1 cellular context compared by ENCODE assay signal in genomic region chr20:3677733-3678132, GRCh38.
TF ChIP-seq lines count a peak whose summit lies in the region.

No MANE protein-coding gene starts in this region.

TF ChIP-seq in IMR-90, 13 proteins besides CTCF, POLR2A, EP300 and RAD21:
- no peak for TF ChIP-seq ELK1 (IDR thresholded peaks at IDR 0.05; ENCODE audit: borderline replicate concordance, low read depth, low read length)
- no peak for TF ChIP-seq RFX5 (IDR thresholded peaks at IDR 0.05; ENCODE audit: low read depth, low read length)
- no peak for TF ChIP-seq MAFK (IDR thresholded peaks at IDR 0.05; ENCODE audit: low read depth, low read length)
- TF ChIP-seq MXI1 (IDR thresholded peaks at IDR 0.05; ENCODE audit: borderline replicate concordance, low read depth, low read length): no peak
- no peak for TF ChIP-seq NFE2L2 (IDR thresholded peaks at IDR 0.05; ENCODE audit: low read depth, low read length)
- no peak for TF ChIP-seq USF2 (IDR thresholded peaks at IDR 0.05; ENCODE audit: low read depth, low read length)
- no peak for TF ChIP-seq FOS (IDR thresholded peaks at IDR 0.05; ENCODE audit: low read depth, low read length)
- TF ChIP-seq CHD1 (IDR thresholded peaks at IDR 0.05; ENCODE audit: low read depth, low read length): no peak
- TF ChIP-seq BHLHE40 (IDR thresholded peaks at IDR 0.05; ENCODE audit: low read depth, low read length): no peak
- no peak for TF ChIP-seq SMC3 (IDR thresholded peaks at IDR 0.05; ENCODE audit: low read depth, low read length)
- TF ChIP-seq MAZ (IDR thresholded peaks at IDR 0.05; ENCODE audit: borderline replicate concordance, low read depth, low read length): no peak
- no peak for TF ChIP-seq RCOR1 (IDR thresholded peaks at IDR 0.05; ENCODE audit: insufficient replicate concordance, low read length)
- no peak for TF ChIP-seq CEBPB (IDR thresholded peaks at IDR 0.05; ENCODE audit: low read depth, low read length)
